1 cellular context compared by ENCODE assay signal in genomic region chr9:129203556-129203909, GRCh38.
TF ChIP-seq lines count a peak whose summit lies in the region.

No MANE protein-coding gene starts in this region.

TF ChIP-seq in IMR-90, 13 proteins besides CTCF, POLR2A, EP300 and RAD21 (continued from another document):
- TF ChIP-seq ELK1 (IDR thresholded peaks at IDR 0.05; ENCODE audit: borderline replicate concordance, low read depth, low read length) (no peak), BHLHE40 (IDR thresholded peaks at IDR 0.05; ENCODE audit: low read depth, low read length) (no peak), NFE2L2 (IDR thresholded peaks at IDR 0.05; ENCODE audit: low read depth, low read length) (no peak), RFX5 (IDR thresholded peaks at IDR 0.05; ENCODE audit: low read depth, low read length) (no peak), MXI1 (IDR thresholded peaks at IDR 0.05; ENCODE audit: borderline replicate concordance, low read depth, low read length) (no peak), FOS (IDR thresholded peaks at IDR 0.05; ENCODE audit: low read depth, low read length) (no peak), CHD1 (IDR thresholded peaks at IDR 0.05; ENCODE audit: low read depth, low read length) (no peak), SMC3 (IDR thresholded peaks at IDR 0.05; ENCODE audit: low read depth, low read length) (no peak)
